ENCODE assay signal across 8 cellular contexts in genomic region chr7:112205348-112206237, GRCh38. TPM values are rescaled to one million over a fixed set of nuclear protein-coding genes. Genes with fewer than 3 reads are reported as not detected.
A peak's percentile ranks its signal among the peaks of the same experiment; 100 is the strongest.
DNase-seq lines count a peak whose midpoint lies in the region; ATAC-seq, FAIRE-seq and TF ChIP-seq lines count a peak whose summit lies in the region.

No MANE protein-coding gene starts in this region.

- TF ChIP-seq CTCF in K562 (IDR thresholded peaks at IDR 0.05 in 2 of 3, conservative IDR thresholded peaks at IDR 0.05 in 1 of 3; ENCODE audit: insufficient read depth in 2 of 3, low read depth in 1 of 3, low read length in 3 of 3) (no peak), retinal pigment epithelial cell (conservative IDR thresholded peaks at IDR 0.05; ENCODE audit: low read depth, low read length) (no peak)

- ATAC-seq in GM21367 (IDR thresholded peaks at IDR 0.05; ENCODE audit: unreplicated experiment) (peak; percentile 3), K562 (peak; percentile 23)

- TF ChIP-seq POLR2A in K562 (conservative IDR thresholded peaks at IDR 0.05) = no peak

- peaks cover 17% of the 10 kb centered on the region for H3K79me2 ChIP-seq in K562 (ENCODE audit: control insufficient read depth, insufficient read depth, low read length)

- peak; percentile 86 for DNase-seq in D341Med (ENCODE audit: low spot score)
- DNase-seq in HPDE6-E6E7 (ENCODE audit: extremely low spot score) = peak; percentile 15
- peak; percentile 63 for DNase-seq in SW480 (ENCODE audit: low spot score)
- DNase-seq in K562 (ENCODE audit: extremely low read depth in 1 of 4, low spot score in 3 of 4) = peak; percentile 34 to 56 (median 51)
- peak; percentile 12 for DNase-seq in iPS DF 19.7 (ENCODE audit: low read depth, low spot score)
- DNase-seq in retinal pigment epithelial cell (ENCODE audit: low read depth) = no peak
- no peak for DNase-seq in T1000 (lab: John Stamatoyannopoulos, UW)

- POLR2A ChIA-PET in K562 (lab: Yijun Ruan, JAX) = interaction anchor here (0.8 to 4.0 kb wide), 3 partner anchors 10 to 246 kb away, joined by 3 to 14 read pairs (median 4); partner anchors contain the start of gene IFRD1

- peaks cover 24 to 26% of the 10 kb centered on the region in 2 experiments for H3K27me3 ChIP-seq in K562 (ENCODE audit: control insufficient read depth in 2 of 2, insufficient read depth in 2 of 2, low read length in 2 of 2)

- no peak for TF ChIP-seq EP300 in K562 (IDR thresholded peaks at IDR 0.05; ENCODE audit: low read length)

- H3K9me3 ChIP-seq in K562 (replicated peaks; ENCODE audit: control insufficient read depth, insufficient read depth, low read depth, low read length) = no peaks in the 10 kb centered on the region

- no TSS peak for BruUV-seq in K562 (replicated peaks; lab: Mats Ljungman, UMichigan)

- in situ Hi-C loops in K562 (cut with MboI) = no loop called here

- under 1% methylated on average over 67 of the region's 68 CpGs for WGBS in K562 (ENCODE audit: insufficient coverage, low coverage, missing lambda C conversion rate)

- H3K4me1 ChIP-seq in K562 (replicated peaks in 1 of 2; ENCODE audit: control insufficient read depth in 2 of 2, insufficient read depth in 2 of 2, low read length in 2 of 2) = peaks cover 12 to 16% of the 10 kb centered on the region in 2 experiments; a peak in 4 of 5 replicates

- FAIRE-seq in K562 (lab: Jason Lieb, UNC) = no peak

- H3K27ac ChIP-seq in K562 (ENCODE audit: extremely low read depth, low read depth, low read length) = no peak overlapping the region

- no peaks in the 10 kb centered on the region for H4K20me1 ChIP-seq in K562 (replicated peaks; ENCODE audit: control insufficient read depth, insufficient read depth, low read length)

- peak overlapping the region; percentile 81 for H3K4me2 ChIP-seq in K562 (ENCODE audit: insufficient read depth, low read length)

- H3K4me3 ChIP-seq in K562 (peak overlapping the region; percentile 79), retinal pigment epithelial cell (ENCODE audit: low read length) (peak overlapping the region; percentile 96)

- no peak for TF ChIP-seq RAD21 in K562 (CRISPR knock-in tag; conservative IDR thresholded peaks at IDR 0.05 in 1 of 2, IDR thresholded peaks at IDR 0.05 in 1 of 2)

- peak overlapping the region; percentile 4 to 91; a peak in 3 of 4 replicates for H3K9ac ChIP-seq in K562 (ENCODE audit: insufficient read depth in 1 of 2, low read depth in 2 of 2, low read length in 2 of 2)

- no peaks in the 10 kb centered on the region for H3K9me1 ChIP-seq in K562 (ENCODE audit: control insufficient read depth, insufficient read depth, low read length)

- H3K36me3 ChIP-seq in K562 (ENCODE audit: control insufficient read depth, insufficient read depth, low read length) = no peaks in the 10 kb centered on the region

- intact Hi-C loops in K562 (cut with micrococcal nuclease) = loop anchor here (10.0 kb wide), 2 partner anchors 209 to 289 kb away; no protein-coding TSS in a partner anchor

- CTCF ChIA-PET in K562 (lab: Yijun Ruan, JAX; ENCODE audit: low intra/inter-chr PET ratio) = no interaction called here

- H2AFZ ChIP-seq in K562 (ENCODE audit: low read depth, low read length) = peak overlapping the region; percentile 88

TF ChIP-seq in K562, 482 proteins besides CTCF, POLR2A, EP300 and RAD21 (continues in another document):
- TF ChIP-seq HDAC1 (IDR thresholded peaks at IDR 0.05) (0 out of 4 replicates have a peak, but pooled peaks of 1 of the 2 experiments have one; percentile 43), RREB1 (CRISPR knock-in tag; IDR thresholded peaks at IDR 0.05) (peak; percentile 26; the same call in 1 of the 2 replicates), E2F3 (CRISPR knock-in tag; IDR thresholded peaks at IDR 0.05) (no peak), NR2C2 (CRISPR knock-in tag; IDR thresholded peaks at IDR 0.05) (0 out of 2 replicates have a peak, but pooled peaks have one; percentile 35), NR2C2 (tag; IDR thresholded peaks at IDR 0.05) (no peak)

RNA-seq across cellular contexts. Expression of gene DOCK4, which starts 0.6 kb away (rescaled TPM):
- 15.9 and 23.4 TPM in 2 replicates for total RNA-seq in K562 (2011; cell fraction: chromatin; rRNA removed; ENCODE audit: low replicate concordance)
- total RNA-seq in K562 (2011; cell fraction: nucleolus; rRNA removed) = 3.8 and 8.0 TPM in 2 replicates
- total RNA-seq in K562 (2011; cell fraction: nucleoplasm; rRNA removed) = 10.6 and 11.6 TPM in 2 replicates
- total RNA-seq in K562 (2014; rRNA removed) = 1.5 and 2.0 TPM in 2 replicates
- total RNA-seq in K562 (2014; rRNA removed; fragmentation: Illumina TruSeq; extraction: Trizol) = 2.1 and 2.3 TPM in 2 replicates
- 1.7 and 2.1 TPM in 2 replicates for total RNA-seq in K562 (2015; rRNA removed; fragmentation: Illumina TruSeq; extraction: Trizol)
- total RNA-seq in K562 (2021) = 3.8 and 4.9 TPM in 2 replicates
- 3.7 and 5.7 TPM in 2 replicates for polyA plus RNA-seq in K562 (2011; rRNA removed)
- polyA plus RNA-seq in K562 (2011; cell fraction: cytosol; rRNA removed) = 1.2 and 1.7 TPM in 2 replicates
- 18.4 and 29.9 TPM in 2 replicates for polyA plus RNA-seq in K562 (2011; cell fraction: nucleus; rRNA removed)
- polyA plus RNA-seq in K562 (2012) = 1.9 and 2.4 TPM in 2 replicates
- 1.8 and 2.9 TPM in 2 replicates for polyA plus RNA-seq in K562 (2014; fragmentation: Illumina TruSeq; extraction: Trizol)
- polyA plus RNA-seq in K562 (2014; fragmentation: Nextera tagmentation; extraction: Ambion mirVana) = under 1 TPM; 0.42 to 0.45 TPM
- 3.3 and 3.8 TPM in 2 replicates for polyA plus RNA-seq in K562 (2014; rRNA removed)
- 4.3 and 6.8 TPM in 2 replicates for polyA minus RNA-seq in K562 (2011; rRNA and poly(A)+ RNA removed)
- 1.1 and 1.2 TPM in 2 replicates for polyA minus RNA-seq in K562 (2011; cell fraction: cytosol; rRNA and poly(A)+ RNA removed)
- polyA minus RNA-seq in K562 (2011; cell fraction: nucleus; rRNA and poly(A)+ RNA removed) = 10.6 and 13.5 TPM in 2 replicates

RNA-seq across cellular contexts. Expression of gene ZNF277, which starts 0.9 kb away (rescaled TPM):
- 7.6 and 23.6 TPM in 2 replicates for total RNA-seq in K562 (2011; cell fraction: chromatin; rRNA removed; ENCODE audit: low replicate concordance)
- total RNA-seq in K562 (2011; cell fraction: nucleolus; rRNA removed) = 11.6 and 14.0 TPM in 2 replicates
- total RNA-seq in K562 (2011; cell fraction: nucleoplasm; rRNA removed) = 13.6 and 16.2 TPM in 2 replicates
- 14.3 and 18.8 TPM in 2 replicates for total RNA-seq in K562 (2014; rRNA removed)
- 33.5 and 42.0 TPM in 2 replicates for total RNA-seq in K562 (2014; rRNA removed; fragmentation: Illumina TruSeq; extraction: Trizol)
- 27.6 and 29.5 TPM in 2 replicates for total RNA-seq in K562 (2015; rRNA removed; fragmentation: Illumina TruSeq; extraction: Trizol)
- 18.5 and 20.3 TPM in 2 replicates for total RNA-seq in K562 (2021)
- polyA plus RNA-seq in K562 (2011; rRNA removed) = 25.0 and 28.7 TPM in 2 replicates
- polyA plus RNA-seq in K562 (2011; cell fraction: cytosol; rRNA removed) = 3.1 and 9.3 TPM in 2 replicates
- polyA plus RNA-seq in K562 (2011; cell fraction: nucleus; rRNA removed) = 4.4 and 7.7 TPM in 2 replicates
- 16.5 and 55.5 TPM in 2 replicates for polyA plus RNA-seq in K562 (2012)
- polyA plus RNA-seq in K562 (2014; fragmentation: Illumina TruSeq; extraction: Trizol) = 29.4 and 29.8 TPM in 2 replicates
- 10 to 100 TPM; 27.4 to 27.7 TPM for polyA plus RNA-seq in K562 (2014; fragmentation: Nextera tagmentation; extraction: Ambion mirVana)
- 19.3 and 20.7 TPM in 2 replicates for polyA plus RNA-seq in K562 (2014; rRNA removed)
- 31.5 and 38.3 TPM in 2 replicates for polyA minus RNA-seq in K562 (2011; rRNA and poly(A)+ RNA removed)
- polyA minus RNA-seq in K562 (2011; cell fraction: cytosol; rRNA and poly(A)+ RNA removed) = 18.6 and 19.1 TPM in 2 replicates
- 17.2 and 19.0 TPM in 2 replicates for polyA minus RNA-seq in K562 (2011; cell fraction: nucleus; rRNA and poly(A)+ RNA removed)

Comparison
In these comparisons a context has a peak if more than half of its experiments do, and no peak if none do; other contexts are left out.
1. DNase-seq: peak in D341Med (single experiment), HPDE6-E6E7 (single experiment), SW480 (single experiment), K562 (4 of 4) and iPS DF 19.7 (single experiment); none in retinal pigment epithelial cell (single experiment) and T1000 (single experiment).